ENCODE assay signal across 21 cellular contexts in the genomic region with DNA sequence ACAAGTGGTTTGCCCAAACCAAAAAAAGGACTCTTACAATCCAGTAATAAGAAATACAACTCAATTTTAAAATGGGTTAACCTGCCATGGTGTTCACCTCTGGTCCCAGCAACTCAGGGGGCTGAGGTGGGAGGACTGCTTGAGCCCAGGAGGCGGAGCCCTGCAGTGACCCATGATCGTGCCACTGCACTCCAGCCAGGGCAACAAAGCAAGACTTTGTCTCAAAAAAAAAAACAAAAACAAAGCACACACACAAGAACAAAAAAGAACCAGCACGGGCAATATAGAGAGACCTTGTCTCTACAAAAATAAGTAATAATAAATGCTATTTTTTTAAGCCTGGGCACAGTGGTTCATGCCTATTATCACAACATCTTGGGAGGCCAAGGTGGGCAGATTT.
"Had no signal": no experiment of that assay in that cellular context is flagged by ENCODE, and none has a peak within 500 bp of the region (broad histone marks: within the 10 kb centered on the region; RNA-seq: fewer than 3 reads in every experiment).

No MANE protein-coding gene starts in this region.

- H3K27ac ChIP-seq: esophagus squamous epithelium, gastroesophageal sphincter, hepatocyte, parathyroid adenoma, right atrium auricular region, sigmoid colon, skin epidermis, stomach, suprapubic skin, tibial artery, upper lobe of left lung, uterus had no signal

- DNase-seq: esophagus squamous epithelium; foreskin fibroblast; kidney glomerular epithelial cell; mammary epithelial cell; naive thymus-derived CD4-positive, alpha-beta T cell; nephron progenitor cell; sigmoid colon; stimulated activated CD4-positive, alpha-beta T cell treated with anti-CD3 and anti-CD28 coated beads, Interleukin-2, amount 100 ng/mL, for 24 hours; stimulated activated CD4-positive, alpha-beta T cell treated with anti-CD3 and anti-CD28 coated beads, Interleukin-4, amount 100 ng/mL, for 4 hours; stimulated activated naive B cell treated with anti-CD40 and anti-IgM and Interleukin-4, amounts not matched to agents 10 μg/mL and 1 μg/mL and 100 μg/mL, for 72 hours; stomach; tibial artery; uterus had no signal

- ATAC-seq: gastroesophageal sphincter; left lobe of liver; naive thymus-derived CD4-positive, alpha-beta T cell; stimulated activated naive B cell treated with anti-CD40 and anti-IgM and Interleukin-4, amounts not matched to agents 10 μg/mL and 1 μg/mL and 100 μg/mL, for 72 hours had no signal
